In the genomic region with DNA sequence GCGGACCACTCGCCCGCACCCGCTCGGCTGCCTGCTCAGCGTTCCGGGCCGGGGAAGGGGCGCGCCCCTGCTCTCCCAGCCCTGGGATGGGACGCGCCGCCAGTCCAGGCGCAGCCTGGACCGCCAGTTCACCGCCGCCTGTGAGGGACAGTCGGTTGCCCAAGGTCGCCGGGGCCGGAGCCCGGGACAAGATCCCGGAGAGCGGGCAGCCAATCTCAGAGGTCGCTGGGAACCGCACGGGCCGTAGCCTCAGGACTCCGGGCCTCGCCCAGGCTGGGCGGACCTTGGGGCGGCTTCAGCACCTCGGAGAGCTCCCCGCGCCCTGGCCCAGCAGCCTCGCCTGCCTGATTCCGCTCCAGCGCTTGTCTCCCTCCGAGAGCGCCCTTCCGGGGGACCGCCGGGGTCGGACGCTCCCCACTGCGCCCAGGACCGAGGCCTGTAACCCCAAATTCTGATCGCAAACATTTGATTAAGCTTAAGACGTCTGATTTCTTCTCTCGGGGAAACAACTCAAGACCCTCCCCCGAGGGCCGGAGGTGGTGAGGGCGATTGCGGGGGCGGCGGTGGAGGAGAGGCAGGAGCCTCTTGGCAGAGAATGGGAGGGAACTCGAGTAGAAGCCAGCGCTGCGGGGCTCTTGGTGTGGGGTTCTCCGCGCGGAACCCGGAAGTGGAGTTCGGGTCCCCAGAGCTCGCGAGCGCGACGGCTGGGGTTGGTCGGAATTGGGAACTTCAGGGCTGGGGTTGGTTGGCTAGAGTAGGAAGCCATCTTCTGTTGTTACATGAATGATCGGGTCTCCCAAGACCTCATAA, we compare ENCODE assay signal across 1 cellular context.
A peak's percentile ranks its signal among the peaks of the same experiment; 100 is the strongest.
TF ChIP-seq lines count a peak whose summit lies in the region.

No MANE protein-coding gene starts in this region.

TF ChIP-seq in HepG2, 621 proteins besides CTCF, POLR2A, EP300 and RAD21 (continued from another document and continues in another):
- TF ChIP-seq, protein P1, sequence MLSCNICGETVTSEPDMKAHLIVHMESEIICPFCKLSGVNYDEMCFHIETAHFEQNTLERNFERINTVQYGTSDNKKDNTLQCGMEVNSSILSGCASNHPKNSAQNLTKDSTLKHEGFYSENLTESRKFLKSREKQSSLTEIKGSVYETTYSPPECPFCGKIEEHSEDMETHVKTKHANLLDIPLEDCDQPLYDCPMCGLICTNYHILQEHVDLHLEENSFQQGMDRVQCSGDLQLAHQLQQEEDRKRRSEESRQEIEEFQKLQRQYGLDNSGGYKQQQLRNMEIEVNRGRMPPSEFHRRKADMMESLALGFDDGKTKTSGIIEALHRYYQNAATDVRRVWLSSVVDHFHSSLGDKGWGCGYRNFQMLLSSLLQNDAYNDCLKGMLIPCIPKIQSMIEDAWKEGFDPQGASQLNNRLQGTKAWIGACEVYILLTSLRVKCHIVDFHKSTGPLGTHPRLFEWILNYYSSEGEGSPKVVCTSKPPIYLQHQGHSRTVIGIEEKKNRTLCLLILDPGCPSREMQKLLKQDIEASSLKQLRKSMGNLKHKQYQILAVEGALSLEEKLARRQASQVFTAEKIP (CRISPR knock-in tag; IDR thresholded peaks at IDR 0.05; ENCODE audit: borderline replicate concordance): no peak
- TF ChIP-seq ZNF598 (CRISPR knock-in tag; IDR thresholded peaks at IDR 0.05; ENCODE audit: borderline replicate concordance) (peak; percentile 98; the same call in 1 of the 2 replicates), RFX5 (IDR thresholded peaks at IDR 0.05; ENCODE audit: low read depth, low read length) (no peak), PAWR (CRISPR knock-in tag; IDR thresholded peaks at IDR 0.05; ENCODE audit: borderline replicate concordance) (peak; percentile 29; the same call in 1 of the 2 replicates), AGO1 (IDR thresholded peaks at IDR 0.05; ENCODE audit: low read depth, low read length, poor library complexity, severe bottlenecking) (peak; percentile 73), ZNF205 (CRISPR knock-in tag; IDR thresholded peaks at IDR 0.05) (peak; percentile 95), HDAC2 (CRISPR knock-in tag; IDR thresholded peaks at IDR 0.05) (peak; percentile 97), TCF7 (IDR thresholded peaks at IDR 0.05; ENCODE audit: low read depth) (no peak), MLLT10 (CRISPR knock-in tag; IDR thresholded peaks at IDR 0.05) (0 out of 2 replicates have a peak, but pooled peaks have one; percentile 66), HOXA9 (CRISPR knock-in tag; IDR thresholded peaks at IDR 0.05; ENCODE audit: borderline replicate concordance) (peak; percentile 95), SOX5 (CRISPR knock-in tag; IDR thresholded peaks at IDR 0.05; ENCODE audit: borderline replicate concordance) (peak; percentile 72; the same call in 1 of the 2 replicates), SRSF9 (IDR thresholded peaks at IDR 0.05; ENCODE audit: borderline replicate concordance, insufficient read depth, low read depth, low read length, poor library complexity, severe bottlenecking) (no peak), TCF12 (IDR thresholded peaks at IDR 0.05) (no peak), TCF12 (CRISPR knock-in tag; IDR thresholded peaks at IDR 0.05) (0 out of 2 replicates have a peak, but pooled peaks have one; percentile 30), ZNF713 (CRISPR knock-in tag; IDR thresholded peaks at IDR 0.05) (0 out of 2 replicates have a peak, but pooled peaks have one; percentile 78), NKX3-1 (CRISPR knock-in tag; IDR thresholded peaks at IDR 0.05) (peak; percentile 99), KMT2A (CRISPR knock-in tag; IDR thresholded peaks at IDR 0.05) (peak; percentile 76; the same call in 1 of the 2 replicates), BRD4 (CRISPR knock-in tag; IDR thresholded peaks at IDR 0.05) (no peak), NCOA5 (CRISPR knock-in tag; IDR thresholded peaks at IDR 0.05) (0 out of 2 replicates have a peak, but pooled peaks have one; percentile 43), ZNF891 (CRISPR knock-in tag; IDR thresholded peaks at IDR 0.05) (peak; percentile 99), BHLHE40 (IDR thresholded peaks at IDR 0.05; ENCODE audit: low read length) (no peak), ZNF274 (CRISPR knock-in tag; IDR thresholded peaks at IDR 0.05) (peak; percentile 99), MED8 (CRISPR knock-in tag; IDR thresholded peaks at IDR 0.05; ENCODE audit: insufficient replicate concordance) (peak; percentile 23), SALL1 (CRISPR knock-in tag; IDR thresholded peaks at IDR 0.05) (peak; percentile 99), ESRRA (CRISPR knock-in tag; IDR thresholded peaks at IDR 0.05; ENCODE audit: low read depth) (peak; percentile 76), ZNF672 (CRISPR knock-in tag; IDR thresholded peaks at IDR 0.05) (no peak), SP140L (CRISPR knock-in tag; IDR thresholded peaks at IDR 0.05; ENCODE audit: borderline replicate concordance) (peak; percentile 99; the same call in 1 of the 2 replicates), ASH2L (IDR thresholded peaks at IDR 0.05; ENCODE audit: insufficient read length, low read depth, low read length) (peak; percentile 21), SYNCRIP (IDR thresholded peaks at IDR 0.05; ENCODE audit: insufficient read depth, low read depth, low read length) (no peak), ZSCAN9 (CRISPR knock-in tag; IDR thresholded peaks at IDR 0.05; ENCODE audit: borderline replicate concordance) (peak; percentile 99)
- TF ChIP-seq, protein P2, sequence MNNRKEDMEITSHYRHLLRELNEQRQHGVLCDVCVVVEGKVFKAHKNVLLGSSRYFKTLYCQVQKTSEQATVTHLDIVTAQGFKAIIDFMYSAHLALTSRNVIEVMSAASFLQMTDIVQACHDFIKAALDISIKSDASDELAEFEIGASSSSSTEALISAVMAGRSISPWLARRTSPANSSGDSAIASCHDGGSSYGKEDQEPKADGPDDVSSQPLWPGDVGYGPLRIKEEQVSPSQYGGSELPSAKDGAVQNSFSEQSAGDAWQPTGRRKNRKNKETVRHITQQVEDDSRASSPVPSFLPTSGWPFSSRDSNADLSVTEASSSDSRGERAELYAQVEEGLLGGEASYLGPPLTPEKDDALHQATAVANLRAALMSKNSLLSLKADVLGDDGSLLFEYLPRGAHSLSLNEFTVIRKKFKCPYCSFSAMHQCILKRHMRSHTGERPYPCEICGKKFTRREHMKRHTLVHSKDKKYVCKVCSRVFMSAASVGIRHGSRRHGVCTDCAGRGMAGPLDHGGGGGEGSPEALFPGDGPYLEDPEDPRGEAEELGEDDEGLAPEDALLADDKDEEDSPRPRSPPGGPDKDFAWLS (CRISPR knock-in tag; IDR thresholded peaks at IDR 0.05; ENCODE audit: borderline replicate concordance): no peak
- TF ChIP-seq, protein P3, sequence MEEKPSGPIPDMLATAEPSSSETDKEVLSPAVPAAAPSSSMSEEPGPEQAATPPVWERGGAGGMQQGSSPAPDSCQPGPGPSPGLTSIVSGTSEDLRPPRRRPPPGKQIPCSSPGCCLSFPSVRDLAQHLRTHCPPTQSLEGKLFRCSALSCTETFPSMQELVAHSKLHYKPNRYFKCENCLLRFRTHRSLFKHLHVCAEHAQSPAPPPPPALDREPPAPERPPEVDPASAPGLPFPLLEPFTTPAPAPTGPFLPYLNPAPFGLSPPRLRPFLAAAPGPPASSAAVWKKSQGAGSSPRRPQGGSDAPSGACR (CRISPR knock-in tag; IDR thresholded peaks at IDR 0.05): peak; percentile 94
- TF ChIP-seq, protein P4, sequence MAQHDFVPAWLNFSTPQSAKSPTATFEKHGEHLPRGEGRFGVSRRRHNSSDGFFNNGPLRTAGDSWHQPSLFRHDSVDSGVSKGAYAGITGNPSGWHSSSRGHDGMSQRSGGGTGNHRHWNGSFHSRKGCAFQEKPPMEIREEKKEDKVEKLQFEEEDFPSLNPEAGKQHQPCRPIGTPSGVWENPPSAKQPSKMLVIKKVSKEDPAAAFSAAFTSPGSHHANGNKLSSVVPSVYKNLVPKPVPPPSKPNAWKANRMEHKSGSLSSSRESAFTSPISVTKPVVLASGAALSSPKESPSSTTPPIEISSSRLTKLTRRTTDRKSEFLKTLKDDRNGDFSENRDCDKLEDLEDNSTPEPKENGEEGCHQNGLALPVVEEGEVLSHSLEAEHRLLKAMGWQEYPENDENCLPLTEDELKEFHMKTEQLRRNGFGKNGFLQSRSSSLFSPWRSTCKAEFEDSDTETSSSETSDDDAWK (CRISPR knock-in tag; IDR thresholded peaks at IDR 0.05): no peak
- TF ChIP-seq, protein P5, sequence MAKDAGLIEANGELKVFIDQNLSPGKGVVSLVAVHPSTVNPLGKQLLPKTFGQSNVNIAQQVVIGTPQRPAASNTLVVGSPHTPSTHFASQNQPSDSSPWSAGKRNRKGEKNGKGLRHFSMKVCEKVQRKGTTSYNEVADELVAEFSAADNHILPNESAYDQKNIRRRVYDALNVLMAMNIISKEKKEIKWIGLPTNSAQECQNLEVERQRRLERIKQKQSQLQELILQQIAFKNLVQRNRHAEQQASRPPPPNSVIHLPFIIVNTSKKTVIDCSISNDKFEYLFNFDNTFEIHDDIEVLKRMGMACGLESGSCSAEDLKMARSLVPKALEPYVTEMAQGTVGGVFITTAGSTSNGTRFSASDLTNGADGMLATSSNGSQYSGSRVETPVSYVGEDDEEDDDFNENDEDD (CRISPR knock-in tag; IDR thresholded peaks at IDR 0.05; ENCODE audit: borderline replicate concordance): peak; percentile 63; the same call in 1 of the 2 replicates
- TF ChIP-seq, protein P6, sequence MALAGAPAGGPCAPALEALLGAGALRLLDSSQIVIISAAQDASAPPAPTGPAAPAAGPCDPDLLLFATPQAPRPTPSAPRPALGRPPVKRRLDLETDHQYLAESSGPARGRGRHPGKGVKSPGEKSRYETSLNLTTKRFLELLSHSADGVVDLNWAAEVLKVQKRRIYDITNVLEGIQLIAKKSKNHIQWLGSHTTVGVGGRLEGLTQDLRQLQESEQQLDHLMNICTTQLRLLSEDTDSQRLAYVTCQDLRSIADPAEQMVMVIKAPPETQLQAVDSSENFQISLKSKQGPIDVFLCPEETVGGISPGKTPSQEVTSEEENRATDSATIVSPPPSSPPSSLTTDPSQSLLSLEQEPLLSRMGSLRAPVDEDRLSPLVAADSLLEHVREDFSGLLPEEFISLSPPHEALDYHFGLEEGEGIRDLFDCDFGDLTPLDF (CRISPR knock-in tag; IDR thresholded peaks at IDR 0.05): peak; percentile 91
- TF ChIP-seq, protein P7, sequence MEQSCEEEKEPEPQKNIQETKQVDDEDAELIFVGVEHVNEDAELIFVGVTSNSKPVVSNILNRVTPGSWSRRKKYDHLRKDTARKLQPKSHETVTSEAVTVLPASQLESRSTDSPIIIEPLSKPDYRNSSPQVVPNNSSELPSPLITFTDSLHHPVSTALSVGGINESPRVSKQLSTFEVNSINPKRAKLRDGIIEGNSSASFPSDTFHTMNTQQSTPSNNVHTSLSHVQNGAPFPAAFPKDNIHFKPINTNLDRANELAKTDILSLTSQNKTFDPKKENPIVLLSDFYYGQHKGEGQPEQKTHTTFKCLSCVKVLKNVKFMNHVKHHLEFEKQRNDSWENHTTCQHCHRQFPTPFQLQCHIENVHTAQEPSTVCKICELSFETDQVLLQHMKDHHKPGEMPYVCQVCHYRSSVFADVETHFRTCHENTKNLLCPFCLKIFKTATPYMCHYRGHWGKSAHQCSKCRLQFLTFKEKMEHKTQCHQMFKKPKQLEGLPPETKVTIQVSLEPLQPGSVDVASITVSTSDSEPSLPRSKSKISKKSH (CRISPR knock-in tag; IDR thresholded peaks at IDR 0.05; ENCODE audit: borderline replicate concordance): peak; percentile 95
- TF ChIP-seq, protein P8, sequence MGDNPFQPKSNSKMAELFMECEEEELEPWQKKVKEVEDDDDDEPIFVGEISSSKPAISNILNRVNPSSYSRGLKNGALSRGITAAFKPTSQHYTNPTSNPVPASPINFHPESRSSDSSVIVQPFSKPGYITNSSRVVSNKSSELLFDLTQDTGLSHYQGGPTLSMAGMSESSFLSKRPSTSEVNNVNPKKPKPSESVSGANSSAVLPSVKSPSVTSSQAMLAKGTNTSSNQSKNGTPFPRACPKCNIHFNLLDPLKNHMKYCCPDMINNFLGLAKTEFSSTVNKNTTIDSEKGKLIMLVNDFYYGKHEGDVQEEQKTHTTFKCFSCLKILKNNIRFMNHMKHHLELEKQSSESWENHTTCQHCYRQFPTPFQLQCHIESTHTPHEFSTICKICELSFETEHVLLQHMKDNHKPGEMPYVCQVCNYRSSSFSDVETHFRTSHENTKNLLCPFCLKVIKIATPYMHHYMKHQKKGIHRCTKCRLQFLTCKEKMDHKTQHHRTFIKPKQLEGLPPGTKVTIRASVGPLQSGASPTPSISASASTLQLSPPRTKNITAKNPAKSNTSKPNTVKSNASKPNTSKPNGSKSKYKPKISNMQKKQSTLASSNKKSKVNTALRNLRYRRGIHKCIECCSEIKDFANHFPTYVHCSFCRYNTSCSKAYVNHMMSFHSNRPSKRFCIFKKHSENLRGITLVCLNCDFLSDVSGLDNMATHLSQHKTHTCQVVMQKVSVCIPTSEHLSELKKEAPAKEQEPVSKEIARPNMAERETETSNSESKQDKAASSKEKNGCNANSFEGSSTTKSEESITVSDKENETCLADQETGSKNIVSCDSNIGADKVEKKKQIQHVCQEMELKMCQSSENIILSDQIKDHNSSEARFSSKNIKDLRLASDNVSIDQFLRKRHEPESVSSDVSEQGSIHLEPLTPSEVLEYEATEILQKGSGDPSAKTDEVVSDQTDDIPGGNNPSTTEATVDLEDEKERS (CRISPR knock-in tag; IDR thresholded peaks at IDR 0.05): peak; percentile 97
- TF ChIP-seq, protein P9, sequence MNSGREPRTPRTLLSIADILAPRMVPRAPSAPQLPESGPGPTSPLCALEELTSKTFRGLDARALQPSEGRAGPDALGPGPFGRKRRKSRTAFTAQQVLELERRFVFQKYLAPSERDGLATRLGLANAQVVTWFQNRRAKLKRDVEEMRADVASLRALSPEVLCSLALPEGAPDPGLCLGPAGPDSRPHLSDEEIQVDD (CRISPR knock-in tag; IDR thresholded peaks at IDR 0.05; ENCODE audit: borderline replicate concordance): peak; percentile 95; the same call in 1 of the 2 replicates
- TF ChIP-seq, protein P10, sequence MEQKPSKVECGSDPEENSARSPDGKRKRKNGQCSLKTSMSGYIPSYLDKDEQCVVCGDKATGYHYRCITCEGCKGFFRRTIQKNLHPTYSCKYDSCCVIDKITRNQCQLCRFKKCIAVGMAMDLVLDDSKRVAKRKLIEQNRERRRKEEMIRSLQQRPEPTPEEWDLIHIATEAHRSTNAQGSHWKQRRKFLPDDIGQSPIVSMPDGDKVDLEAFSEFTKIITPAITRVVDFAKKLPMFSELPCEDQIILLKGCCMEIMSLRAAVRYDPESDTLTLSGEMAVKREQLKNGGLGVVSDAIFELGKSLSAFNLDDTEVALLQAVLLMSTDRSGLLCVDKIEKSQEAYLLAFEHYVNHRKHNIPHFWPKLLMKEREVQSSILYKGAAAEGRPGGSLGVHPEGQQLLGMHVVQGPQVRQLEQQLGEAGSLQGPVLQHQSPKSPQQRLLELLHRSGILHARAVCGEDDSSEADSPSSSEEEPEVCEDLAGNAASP (CRISPR knock-in tag; IDR thresholded peaks at IDR 0.05; ENCODE audit: borderline replicate concordance): peak; percentile 91
- TF ChIP-seq, protein P11, sequence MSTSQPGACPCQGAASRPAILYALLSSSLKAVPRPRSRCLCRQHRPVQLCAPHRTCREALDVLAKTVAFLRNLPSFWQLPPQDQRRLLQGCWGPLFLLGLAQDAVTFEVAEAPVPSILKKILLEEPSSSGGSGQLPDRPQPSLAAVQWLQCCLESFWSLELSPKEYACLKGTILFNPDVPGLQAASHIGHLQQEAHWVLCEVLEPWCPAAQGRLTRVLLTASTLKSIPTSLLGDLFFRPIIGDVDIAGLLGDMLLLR (CRISPR knock-in tag; IDR thresholded peaks at IDR 0.05): peak; percentile 97
